Comparison of ENCODE assay signal across 11 cellular contexts in the genomic region with DNA sequence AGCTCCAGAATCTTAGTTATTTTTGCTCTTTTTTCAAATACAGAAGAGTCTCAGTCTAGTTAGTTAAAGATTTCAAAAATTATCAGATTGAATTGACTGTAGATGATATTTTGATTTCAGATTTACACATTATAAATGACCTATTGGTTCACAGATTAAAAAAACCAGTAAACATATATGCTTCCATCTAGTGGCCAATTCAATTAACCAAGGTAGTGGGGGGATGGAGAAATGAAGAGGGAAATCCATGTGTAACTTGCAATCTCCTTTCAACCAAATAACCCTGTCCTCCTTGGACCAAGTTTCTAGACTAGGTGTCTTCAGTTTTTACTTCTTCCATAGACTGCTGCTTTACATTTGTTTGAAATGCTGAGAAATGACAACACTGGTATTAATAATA.
A peak's percentile ranks its signal among the peaks of the same experiment; 100 is the strongest.
DNase-seq lines count a peak whose midpoint lies in the region; ATAC-seq and TF ChIP-seq lines count a peak whose summit lies in the region.
"Had no signal": no experiment of that assay in that cellular context is flagged by ENCODE, and none has a peak within 500 bp of the region (broad histone marks: within the 10 kb centered on the region; RNA-seq: fewer than 3 reads in every experiment).

No MANE protein-coding gene starts in this region.

- H3K9me3 ChIP-seq in cardiac muscle cell (ENCODE audit: low read depth) (no peaks in the 10 kb centered on the region), OCI-LY7 (ENCODE audit: low read length) (no peaks in the 10 kb centered on the region), thoracic aorta (no peaks in the 10 kb centered on the region)

- no peaks in the 10 kb centered on the region for H3K36me3 ChIP-seq in cardiac muscle cell
- no peaks in the 10 kb centered on the region for H3K36me3 ChIP-seq in OCI-LY7 (ENCODE audit: insufficient read depth, low read length)
- H3K36me3 ChIP-seq in thoracic aorta: no peaks in the 10 kb centered on the region

- no peaks in the 10 kb centered on the region for H3K9me2 ChIP-seq in OCI-LY7 (ENCODE audit: insufficient read depth, low read length)

- H3K27me3 ChIP-seq in cardiac muscle cell: no peaks in the 10 kb centered on the region
- no peaks in the 10 kb centered on the region for H3K27me3 ChIP-seq in thoracic aorta (replicated peaks; ENCODE audit: insufficient read depth)

- ATAC-seq in thoracic aorta (ENCODE audit: insufficient number of reproducible peaks, low FRiP score, low read depth): no peak
- no peak for ATAC-seq in stimulated activated memory B cell treated with anti-CD40 and anti-IgM and Interleukin-4, amounts not matched to agents 10 μg/mL and 1 μg/mL and 100 μg/mL, for 72 hours
- ATAC-seq: activated CD4-positive, CD25-positive, alpha-beta regulatory T cell treated with anti-CD3 and anti-CD28 coated beads, Interleukin-2, amount 50 U/mL, for 24 hours; CD8-positive, alpha-beta T cell had no signal

- no peaks in the 10 kb centered on the region for H4K20me1 ChIP-seq in OCI-LY7 (ENCODE audit: insufficient read depth, low read length)

- H3K27ac ChIP-seq in cardiac muscle cell (no peak overlapping the region), OCI-LY7 (ENCODE audit: low read depth, low read length, poor library complexity, severe bottlenecking) (no peak overlapping the region), thoracic aorta (no peak overlapping the region)

- no peak overlapping the region for H3K4me3 Mint-ChIP-seq in stimulated activated memory B cell treated with anti-CD40 and anti-IgM and Interleukin-4, amounts not matched to agents 10 μg/mL and 1 μg/mL and 100 μg/mL, for 72 hours
- H3K4me3 Mint-ChIP-seq: CD8-positive, alpha-beta T cell had no signal

- H3K4me3 ChIP-seq in cardiac muscle cell: no peak overlapping the region
- H3K4me3 ChIP-seq in OCI-LY7 (ENCODE audit: low read depth, low read length, poor library complexity, severe bottlenecking): no peak overlapping the region
- H3K4me3 ChIP-seq in epithelial cell of proximal tubule (ENCODE audit: low read depth, low read length): no peak overlapping the region
- H3K4me3 ChIP-seq in thoracic aorta: no peak overlapping the region

- H3K9me3 Mint-ChIP-seq in stimulated activated memory B cell treated with anti-CD40 and anti-IgM and Interleukin-4, amounts not matched to agents 10 μg/mL and 1 μg/mL and 100 μg/mL, for 72 hours: peaks cover 2% of the 10 kb centered on the region

- H3K4me1 Mint-ChIP-seq in stimulated activated memory B cell treated with anti-CD40 and anti-IgM and Interleukin-4, amounts not matched to agents 10 μg/mL and 1 μg/mL and 100 μg/mL, for 72 hours: no peaks in the 10 kb centered on the region

- TF ChIP-seq CTCF in cardiac muscle cell (IDR thresholded peaks at IDR 0.05; ENCODE audit: low read depth, low read length): peak; percentile 53
- TF ChIP-seq CTCF in OCI-LY7 (conservative IDR thresholded peaks at IDR 0.05; ENCODE audit: low read length): peak; percentile 36; the same call in 1 of the 2 replicates
- peak; percentile 41 for TF ChIP-seq CTCF in epithelial cell of proximal tubule (conservative IDR thresholded peaks at IDR 0.05; ENCODE audit: low read depth, low read length)
- TF ChIP-seq CTCF in thoracic aorta (IDR thresholded peaks at IDR 0.05): peak; percentile 24

- no peaks in the 10 kb centered on the region for H3K36me3 Mint-ChIP-seq in stimulated activated memory B cell treated with anti-CD40 and anti-IgM and Interleukin-4, amounts not matched to agents 10 μg/mL and 1 μg/mL and 100 μg/mL, for 72 hours
- H3K36me3 Mint-ChIP-seq: CD8-positive, alpha-beta T cell had no signal

- H3K4me1 ChIP-seq in cardiac muscle cell (ENCODE audit: low read depth) (no peaks in the 10 kb centered on the region), OCI-LY7 (ENCODE audit: insufficient read depth, low read length, poor library complexity, severe bottlenecking) (no peaks in the 10 kb centered on the region), thoracic aorta (ENCODE audit: control insufficient read depth in 1 of 2, low read depth in 2 of 2) (peaks cover 0 to 6% of the 10 kb centered on the region in 2 donors)

- BruUV-seq in OCI-LY7 (replicated peaks; lab: Mats Ljungman, UMichigan): no TSS peak

- CTCF ChIA-PET in OCI-LY7 (lab: Charles Lee; ENCODE audit: unreplicated experiment): interaction anchor here (0.6 kb wide), 1 partner anchor 40 kb away, joined by 3 read pairs; no protein-coding TSS in a partner anchor

- H3K27me3 Mint-ChIP-seq in stimulated activated memory B cell treated with anti-CD40 and anti-IgM and Interleukin-4, amounts not matched to agents 10 μg/mL and 1 μg/mL and 100 μg/mL, for 72 hours: no peaks in the 10 kb centered on the region

- no peak overlapping the region for H3K4me2 ChIP-seq in OCI-LY7 (ENCODE audit: low read length)

- DNase-seq in cardiac muscle cell (ENCODE audit: low read depth in 1 of 2, low spot score in 1 of 2) (peak in 1 of 2 donors; percentile 43), cardiac septum (ENCODE audit: low spot score) (no peak), OCI-LY7 (ENCODE audit: low spot score) (no peak), epithelial cell of proximal tubule (ENCODE audit: low read depth) (no peak), thoracic aorta (ENCODE audit: low spot score) (no peak)
- no peak for DNase-seq in stimulated activated CD4-positive, alpha-beta T cell treated with anti-CD3 and anti-CD28 coated beads, Interleukin-2, amount 100 ng/mL, for 48 hours
- DNase-seq in stimulated activated CD4-positive, alpha-beta T cell treated with anti-CD3 and anti-CD28 coated beads, Interleukin-2, amount 100 ng/mL, for 24 hours: no peak
- DNase-seq: CD8-positive, alpha-beta T cell; NCI-H187 had no signal

- no peaks in the 10 kb centered on the region for H3K79me2 ChIP-seq in OCI-LY7 (ENCODE audit: insufficient read depth, low read depth, low read length)

- POLR2A ChIA-PET in OCI-LY7 (lab: Charles Lee): interaction anchor here (1.0 kb wide), 1 partner anchor 11 kb away, joined by 4 read pairs; no protein-coding TSS in a partner anchor

- H3K27ac Mint-ChIP-seq in stimulated activated memory B cell treated with anti-CD40 and anti-IgM and Interleukin-4, amounts not matched to agents 10 μg/mL and 1 μg/mL and 100 μg/mL, for 72 hours: no peak overlapping the region
- H3K27ac Mint-ChIP-seq: CD8-positive, alpha-beta T cell had no signal

- H2AFZ ChIP-seq in OCI-LY7 (ENCODE audit: low read length): no peak overlapping the region

- intact Hi-C loops in cardiac septum (cut with DNase I): no loop called here
- intact Hi-C loops in OCI-LY7 (cut with micrococcal nuclease; ENCODE audit: unreplicated experiment): no loop called here
